8 cellular contexts compared by ENCODE assay signal in the genomic region with DNA sequence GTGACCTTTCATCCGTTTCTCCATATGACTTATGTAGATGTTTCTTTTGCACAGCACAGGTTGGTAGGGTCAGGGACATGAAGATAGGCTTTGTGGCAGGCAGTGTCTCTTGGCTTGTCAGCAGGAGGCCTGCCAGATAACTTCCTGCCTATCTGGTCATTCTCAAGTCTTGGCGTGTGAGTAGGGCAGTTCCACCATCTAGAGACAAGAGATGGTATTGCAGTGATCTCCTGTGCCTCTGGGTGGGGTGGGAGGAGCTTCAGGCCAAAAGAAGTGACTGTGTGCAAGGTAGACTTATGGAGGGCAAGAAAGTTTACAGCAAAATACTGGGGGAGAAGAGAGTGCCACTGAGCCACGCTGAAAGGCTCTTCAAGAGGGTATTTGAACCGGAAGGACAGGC. TPM values are rescaled to one million over a fixed set of nuclear protein-coding genes. Genes with fewer than 3 reads are reported as not detected.
DNase-seq lines count a peak whose midpoint lies in the region; ATAC-seq and TF ChIP-seq lines count a peak whose summit lies in the region.

No MANE protein-coding gene starts in this region.

- no peaks in the 10 kb centered on the region for H3K27me3 ChIP-seq in thyroid gland

- peaks cover 0 to 54% of the 10 kb centered on the region in 2 donors for H3K4me1 ChIP-seq in thyroid gland

- ATAC-seq in GM21423 (IDR thresholded peaks at IDR 0.05; ENCODE audit: unreplicated experiment): peak; percentile 72

- 9 to 11% methylated on average over 4 of the region's 4 CpGs for WGBS in thyroid gland, 2 donors

- no peak overlapping the region for H3K27ac ChIP-seq in thyroid gland

- intact Hi-C loops in thyroid gland (cut with DNase I): no loop called here

- no peaks in the 10 kb centered on the region for H3K9me3 ChIP-seq in thyroid gland

- TF ChIP-seq POLR2A in thyroid gland (IDR thresholded peaks at IDR 0.05): no peak

- peaks cover 8 to 14% of the 10 kb centered on the region in 2 donors for H3K36me3 ChIP-seq in thyroid gland

- no peak overlapping the region for H3K4me3 ChIP-seq in fibroblast of pulmonary artery (replicated peaks; ENCODE audit: low read depth, low read length)
- H3K4me3 ChIP-seq in thyroid gland (replicated peaks in 1 of 3): no peak overlapping the region

- DNase-seq in DMS79 treated with DMSO at 0.1 percent for 48 hours (lab: John Stamatoyannopoulos, UW) (peak; percentile 41), HT1080 (ENCODE audit: low read depth) (peak; percentile 89), RKO (ENCODE audit: low spot score) (peak; percentile 87), activated T-helper 1 cell treated with Interleukin-2 at 50 U/mL for 16 hours (ENCODE audit: low read depth) (peak; percentile 49), fibroblast of pulmonary artery (ENCODE audit: low read depth) (peak; percentile 87), non-pigmented ciliary epithelial cell (ENCODE audit: low read depth) (peak; percentile 74), thyroid gland (peak; percentile 63 to 67)

- TF ChIP-seq CTCF in fibroblast of pulmonary artery (IDR thresholded peaks at IDR 0.05; ENCODE audit: low read length, missing control alignments): peak; percentile 87
- TF ChIP-seq CTCF in thyroid gland (IDR thresholded peaks at IDR 0.05): peak; percentile 49 to 83 (median 74)

RNA-seq across cellular contexts. Expression of a gene that starts 11.0 kb away (rescaled TPM):
- 76.6 and 84.8 TPM in 2 replicates for total RNA-seq in HT1080 (2014; rRNA removed; shearing (Covaris generic))
- polyA plus RNA-seq in HT1080 (2015; cell fraction: cytosol; rRNA removed): 48.7 and 59.2 TPM in 2 replicates
- polyA plus RNA-seq in HT1080 (2015; cell fraction: nucleus; rRNA removed): 36.2 and 36.5 TPM in 2 replicates
- total RNA-seq in thyroid gland: 100 to 1,000 TPM in 3 of 4 donors, 10 to 100 TPM in 1; 74.3 to 135 (median 122) TPM

RNA-seq across cellular contexts. Expression of a gene that starts 24.8 kb away (rescaled TPM):
- total RNA-seq in HT1080 (2014; rRNA removed; shearing (Covaris generic)): under 0.01 and 0.06 TPM in 2 replicates
- not detected in 2 replicates for polyA plus RNA-seq in HT1080 (2015; cell fraction: cytosol; rRNA removed)
- 0.17 TPM in 1 of 2 replicates, not detected in the other for polyA plus RNA-seq in HT1080 (2015; cell fraction: nucleus; rRNA removed)
- under 1 TPM in 3 of 4 donors, not detected in 1; 0.20 to 0.81 (median 0.45) TPM for total RNA-seq in thyroid gland
